In genomic region chr7:106312906-106313305, GRCh38 we compare ENCODE assay signal across 30 cellular contexts. TPM values are rescaled to one million over a fixed set of nuclear protein-coding genes. Genes with fewer than 3 reads are reported as not detected.
DNase-seq lines count a peak whose midpoint lies in the region; ATAC-seq, FAIRE-seq and TF ChIP-seq lines count a peak whose summit lies in the region.
"Had no signal": no experiment of that assay in that cellular context is flagged by ENCODE, and none has a peak within 500 bp of the region (broad histone marks: within the 10 kb centered on the region; RNA-seq: fewer than 3 reads in every experiment).

No MANE protein-coding gene starts in this region.

- H3K9me3 ChIP-seq in astrocyte (ENCODE audit: insufficient read depth, low read depth, low read length), result no peaks in the 10 kb centered on the region
- H3K9me3 ChIP-seq: esophagus muscularis mucosa, gastrocnemius medialis, MG63, psoas muscle, thyroid gland had no signal

- H3K27me3 Mint-ChIP-seq in astrocyte (ENCODE audit: low read depth, unreplicated experiment), result no peaks in the 10 kb centered on the region

- H3K36me3 ChIP-seq in astrocyte (ENCODE audit: insufficient read depth, low read length), result no peaks in the 10 kb centered on the region
- H3K36me3 ChIP-seq in brain microvascular endothelial cell (replicated peaks), result no peaks in the 10 kb centered on the region
- H3K36me3 ChIP-seq: esophagus muscularis mucosa, gastrocnemius medialis, MG63, thyroid gland had no signal

- H3K4me1 ChIP-seq in astrocyte (ENCODE audit: insufficient read depth, low read length), result peaks cover 8% of the 10 kb centered on the region
- H3K4me1 ChIP-seq: esophagus muscularis mucosa, gastrocnemius medialis, psoas muscle, thyroid gland had no signal

- H3K36me3 Mint-ChIP-seq in astrocyte (ENCODE audit: low read depth, unreplicated experiment), result no peaks in the 10 kb centered on the region
- H3K36me3 Mint-ChIP-seq: activated naive CD4-positive, alpha-beta T cell treated with anti-CD3 and anti-CD28 coated beads, Interleukin-2, amount 10 ng/mL, durations not matched to agents 7 days and 5 days; CD8-positive, alpha-beta memory T cell had no signal

- peak overlapping the region; percentile 54 for H3K4me2 ChIP-seq in astrocyte (ENCODE audit: low read length)

- no peak overlapping the region for H3K9ac ChIP-seq in astrocyte (ENCODE audit: low read length)

- FAIRE-seq in astrocyte (lab: Jason Lieb, UNC), result no peak

- DNase-seq in EH (ENCODE audit: low read depth), result peak; percentile 63
- peak; percentile 40 for DNase-seq in LNCaP clone FGC (ENCODE audit: low read depth)
- DNase-seq in astrocyte (ENCODE audit: low read depth), result peak; percentile 22
- DNase-seq in non-pigmented ciliary epithelial cell (ENCODE audit: low read depth), result peak; percentile 13
- no peak for DNase-seq in brain microvascular endothelial cell
- DNase-seq in NCI-H187 (lab: John Stamatoyannopoulos, UW), result no peak
- DNase-seq: activated CD4-positive, CD25-positive, alpha-beta regulatory T cell; activated CD8-positive, alpha-beta memory T cell treated with anti-CD3 and anti-CD28 coated beads for 24 hours; activated naive CD4-positive, alpha-beta T cell treated with anti-CD3 and anti-CD28 coated beads, Interleukin-2, amount 10 ng/mL, durations not matched to agents 7 days and 5 days; activated T-cell treated with anti-CD3 and anti-CD28 coated beads, Interleukin-2, amount 50 U/mL, for 48 hours; aorta; CD8-positive, alpha-beta memory T cell; DMS79 treated with DMSO at 0.1 percent for 48 hours; effector CD8-positive, alpha-beta T cell; gastrocnemius medialis; GOT3; hippocampal formation; NCI-H1417 treated with DMSO at 0.1 percent for 48 hours; NCI-H2107; NCI-H510A treated with DMSO at 0.1 percent for 48 hours; psoas muscle; RPMI8226; stimulated activated naive CD4-positive, alpha-beta T cell; T-helper 9 cell; thyroid gland had no signal

- ATAC-seq in GM19351 (IDR thresholded peaks at IDR 0.05; ENCODE audit: unreplicated experiment) (no peak), GM18861 (IDR thresholded peaks at IDR 0.05; ENCODE audit: unreplicated experiment) (no peak)
- ATAC-seq: gastrocnemius medialis, psoas muscle had no signal

- H3K9me3 Mint-ChIP-seq in astrocyte (ENCODE audit: unreplicated experiment), result peaks cover 6% of the 10 kb centered on the region
- H3K9me3 Mint-ChIP-seq: activated naive CD4-positive, alpha-beta T cell treated with anti-CD3 and anti-CD28 coated beads, Interleukin-2, amount 10 ng/mL, durations not matched to agents 7 days and 5 days had no signal

- no peaks in the 10 kb centered on the region for H4K20me1 ChIP-seq in astrocyte (ENCODE audit: insufficient read depth, low read length)

- H2AFZ ChIP-seq in astrocyte (ENCODE audit: low read depth, low read length), result no peak overlapping the region

- H3K4me3 ChIP-seq in LNCaP clone FGC (ENCODE audit: low read depth, low read length) (peak overlapping the region; percentile 16; the same call in 1 of the 2 replicates), astrocyte (ENCODE audit: insufficient read depth, low read depth, low read length) (no peak overlapping the region), brain microvascular endothelial cell (ENCODE audit: low read depth, low read length) (no peak overlapping the region)
- H3K4me3 ChIP-seq: esophagus muscularis mucosa, gastrocnemius medialis, MG63, psoas muscle, thyroid gland had no signal

- H3K27ac Mint-ChIP-seq in astrocyte (ENCODE audit: unreplicated experiment), result peak overlapping the region; percentile 92
- H3K27ac Mint-ChIP-seq: activated naive CD4-positive, alpha-beta T cell treated with anti-CD3 and anti-CD28 coated beads, Interleukin-2, amount 10 ng/mL, durations not matched to agents 7 days and 5 days; CD8-positive, alpha-beta memory T cell had no signal

- H3K4me3 Mint-ChIP-seq in astrocyte (ENCODE audit: unreplicated experiment), result no peak overlapping the region
- H3K4me3 Mint-ChIP-seq: activated naive CD4-positive, alpha-beta T cell treated with anti-CD3 and anti-CD28 coated beads, Interleukin-2, amount 10 ng/mL, durations not matched to agents 7 days and 5 days; CD8-positive, alpha-beta memory T cell; neural crest cell had no signal

- TF ChIP-seq CTCF in LNCaP clone FGC (IDR thresholded peaks at IDR 0.05; ENCODE audit: control insufficient read depth, extremely low read depth, insufficient read depth) (no peak), astrocyte (IDR thresholded peaks at IDR 0.05; ENCODE audit: insufficient read depth, low read depth, low read length) (no peak), brain microvascular endothelial cell (IDR thresholded peaks at IDR 0.05; ENCODE audit: low read depth, low read length, missing control alignments) (no peak)

- H3K27me3 ChIP-seq in astrocyte (ENCODE audit: insufficient read depth, low read length) (no peaks in the 10 kb centered on the region), brain microvascular endothelial cell (replicated peaks) (no peaks in the 10 kb centered on the region)
- H3K27me3 ChIP-seq: esophagus muscularis mucosa, gastrocnemius medialis, MG63, thyroid gland had no signal

- in situ Hi-C loops in brain microvascular endothelial cell (cut with HindIII; ENCODE audit: low pct_ligation_motif_present, low sequenced_read_pairs), result no loop called here

- H3K27ac ChIP-seq in astrocyte (ENCODE audit: low read depth, low read length) (no peak overlapping the region), brain microvascular endothelial cell (no peak overlapping the region)
- H3K27ac ChIP-seq: esophagus muscularis mucosa, gastrocnemius medialis, psoas muscle, thyroid gland had no signal

- H3K4me1 Mint-ChIP-seq in astrocyte (ENCODE audit: low read depth, unreplicated experiment), result peaks cover 13% of the 10 kb centered on the region
- H3K4me1 Mint-ChIP-seq: CD8-positive, alpha-beta memory T cell; neural crest cell had no signal

- no peaks in the 10 kb centered on the region for H3K79me2 ChIP-seq in astrocyte (ENCODE audit: insufficient read depth, low read length)

RNA-seq across cellular contexts. Expression of gene NAMPT, which starts 28.1 kb away (rescaled TPM):
- total RNA-seq in astrocyte, result 42.3 and 52.1 TPM in 2 replicates

Comparison
In these comparisons a context has a peak if more than half of its experiments do, and no peak if none do; other contexts are left out.
1. DNase-seq: peak in EH (single experiment), LNCaP clone FGC (single experiment), astrocyte (single experiment) and non-pigmented ciliary epithelial cell (single experiment); none in brain microvascular endothelial cell (single experiment) and NCI-H187 (0 of 2).